Comparison of ENCODE assay signal across 1 cellular context in genomic region chr22:41544671-41545476, GRCh38.
TF ChIP-seq lines count a peak whose summit lies in the region.

No MANE protein-coding gene starts in this region.

TF ChIP-seq in K562, 482 proteins besides CTCF, POLR2A, EP300 and RAD21 (continued from another document):
- TF ChIP-seq, protein P1, sequence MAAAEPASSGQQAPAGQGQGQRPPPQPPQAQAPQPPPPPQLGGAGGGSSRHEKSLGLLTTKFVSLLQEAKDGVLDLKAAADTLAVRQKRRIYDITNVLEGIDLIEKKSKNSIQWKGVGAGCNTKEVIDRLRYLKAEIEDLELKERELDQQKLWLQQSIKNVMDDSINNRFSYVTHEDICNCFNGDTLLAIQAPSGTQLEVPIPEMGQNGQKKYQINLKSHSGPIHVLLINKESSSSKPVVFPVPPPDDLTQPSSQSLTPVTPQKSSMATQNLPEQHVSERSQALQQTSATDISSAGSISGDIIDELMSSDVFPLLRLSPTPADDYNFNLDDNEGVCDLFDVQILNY (CRISPR knock-in tag; IDR thresholded peaks at IDR 0.05), result no peak
- TF ChIP-seq HBP1 (CRISPR knock-in tag; IDR thresholded peaks at IDR 0.05) (no peak), ZNF655 (CRISPR knock-in tag; IDR thresholded peaks at IDR 0.05) (no peak), ZNF76 (CRISPR knock-in tag; IDR thresholded peaks at IDR 0.05; ENCODE audit: borderline replicate concordance) (no peak), RCOR1 (IDR thresholded peaks at IDR 0.05; ENCODE audit: borderline replicate concordance in 1 of 2, low read depth in 2 of 2, low read length in 2 of 2) (0 out of 4 replicates have a peak, but pooled peaks of 1 of the 2 experiments have one; percentile 42), MED1 (CRISPR knock-in tag; IDR thresholded peaks at IDR 0.05; ENCODE audit: borderline replicate concordance) (no peak), THRAP3 (IDR thresholded peaks at IDR 0.05; ENCODE audit: borderline replicate concordance) (no peak), COPS2 (conservative IDR thresholded peaks at IDR 0.05) (no peak)
- TF ChIP-seq, protein P2, sequence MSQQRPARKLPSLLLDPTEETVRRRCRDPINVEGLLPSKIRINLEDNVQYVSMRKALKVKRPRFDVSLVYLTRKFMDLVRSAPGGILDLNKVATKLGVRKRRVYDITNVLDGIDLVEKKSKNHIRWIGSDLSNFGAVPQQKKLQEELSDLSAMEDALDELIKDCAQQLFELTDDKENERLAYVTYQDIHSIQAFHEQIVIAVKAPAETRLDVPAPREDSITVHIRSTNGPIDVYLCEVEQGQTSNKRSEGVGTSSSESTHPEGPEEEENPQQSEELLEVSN (IDR thresholded peaks at IDR 0.05; ENCODE audit: borderline replicate concordance in 1 of 2, extremely low read depth in 1 of 2, insufficient read depth in 1 of 2, insufficient read length in 1 of 2, low read depth in 1 of 2, low read length in 1 of 2, poor library complexity in 1 of 2, severe bottlenecking in 1 of 2), result peak in 1 of 2 experiments; percentile 27
- TF ChIP-seq, protein P3, sequence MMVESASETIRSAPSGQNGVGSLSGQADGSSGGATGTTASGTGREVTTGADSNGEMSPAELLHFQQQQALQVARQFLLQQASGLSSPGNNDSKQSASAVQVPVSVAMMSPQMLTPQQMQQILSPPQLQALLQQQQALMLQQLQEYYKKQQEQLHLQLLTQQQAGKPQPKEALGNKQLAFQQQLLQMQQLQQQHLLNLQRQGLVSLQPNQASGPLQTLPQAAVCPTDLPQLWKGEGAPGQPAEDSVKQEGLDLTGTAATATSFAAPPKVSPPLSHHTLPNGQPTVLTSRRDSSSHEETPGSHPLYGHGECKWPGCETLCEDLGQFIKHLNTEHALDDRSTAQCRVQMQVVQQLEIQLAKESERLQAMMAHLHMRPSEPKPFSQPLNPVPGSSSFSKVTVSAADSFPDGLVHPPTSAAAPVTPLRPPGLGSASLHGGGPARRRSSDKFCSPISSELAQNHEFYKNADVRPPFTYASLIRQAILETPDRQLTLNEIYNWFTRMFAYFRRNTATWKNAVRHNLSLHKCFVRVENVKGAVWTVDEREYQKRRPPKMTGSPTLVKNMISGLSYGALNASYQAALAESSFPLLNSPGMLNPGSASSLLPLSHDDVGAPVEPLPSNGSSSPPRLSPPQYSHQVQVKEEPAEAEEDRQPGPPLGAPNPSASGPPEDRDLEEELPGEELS (CRISPR knock-in tag; IDR thresholded peaks at IDR 0.05; ENCODE audit: borderline replicate concordance), result no peak
TF ChIP-seq in K562: peak in this region for 6.
